18 cellular contexts compared by ENCODE assay signal in the genomic region with DNA sequence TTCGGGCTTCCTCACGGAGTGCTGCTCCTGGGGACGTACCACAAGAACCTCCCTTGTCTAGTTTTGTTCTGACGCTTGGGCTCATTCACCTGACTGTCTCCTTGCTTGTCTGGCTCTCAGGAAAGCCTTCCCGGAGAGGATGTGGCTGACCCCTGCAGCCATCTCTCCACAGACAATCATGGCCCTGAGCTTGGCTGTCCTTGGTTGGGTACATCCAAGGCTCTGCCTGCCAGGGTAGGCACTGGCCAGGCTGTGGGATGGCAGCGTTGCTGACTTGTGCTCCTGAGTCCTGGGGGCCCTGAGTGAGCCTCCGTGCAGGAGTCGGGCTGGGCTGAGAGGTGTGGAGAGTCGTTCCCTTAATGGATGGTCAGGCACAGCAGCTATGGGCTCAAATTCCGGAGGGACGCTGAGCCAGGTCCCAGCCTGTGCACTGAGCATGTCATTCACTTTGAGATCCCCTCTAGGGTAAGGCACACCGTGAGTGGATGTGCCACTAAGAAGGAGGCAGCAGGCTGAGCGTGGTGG. TPM values are rescaled to one million over a fixed set of nuclear protein-coding genes. Genes with fewer than 3 reads are reported as not detected.
DNase-seq lines count a peak whose midpoint lies in the region; ATAC-seq and TF ChIP-seq lines count a peak whose summit lies in the region.
"Had no signal": no experiment of that assay in that cellular context is flagged by ENCODE, and none has a peak within 500 bp of the region (broad histone marks: within the 10 kb centered on the region; RNA-seq: fewer than 3 reads in every experiment).

No MANE protein-coding gene starts in this region.

- H3K27me3 ChIP-seq in lower lobe of right lung (ENCODE audit: low read depth), result no peaks in the 10 kb centered on the region

- no peak for TF ChIP-seq CTCF in natural killer cell (IDR thresholded peaks at IDR 0.05)
- TF ChIP-seq CTCF in lower lobe of right lung (IDR thresholded peaks at IDR 0.05), result no peak
- TF ChIP-seq CTCF in mesothelial cell of epicardium (IDR thresholded peaks at IDR 0.05; ENCODE audit: unreplicated experiment), result no peak

- peak overlapping the region; percentile 22 to 60 for H3K27ac Mint-ChIP-seq in natural killer cell treated with Interleukin-12 subunit alpha and Interleukin-12 subunit beta and Interleukin-15 and Interleukin-18, amount 100 ng/mL, for 72 hours
- H3K27ac Mint-ChIP-seq in natural killer cell, result peak overlapping the region in 1 of 2 donors; percentile 12
- H3K27ac Mint-ChIP-seq in activated naive CD8-positive, alpha-beta T cell treated with anti-CD3 and anti-CD28 coated beads, Interleukin-2, amount 50 U/mL, for 24 hours, result peak overlapping the region; percentile 39
- no peak overlapping the region for H3K27ac Mint-ChIP-seq in mesothelial cell of epicardium
- H3K27ac Mint-ChIP-seq: activated CD8-positive, alpha-beta T cell treated with anti-CD3 and anti-CD28 coated beads, Interleukin-2, amount 10 ng/mL, durations not matched to agents 7 days and 5 days had no signal

- ATAC-seq in natural killer cell treated with Interleukin-12 subunit alpha and Interleukin-12 subunit beta and Interleukin-15 and Interleukin-18, amount 100 ng/mL, for 72 hours, result no peak
- ATAC-seq in natural killer cell (no peak), lower lobe of right lung (no peak), GM18861 (IDR thresholded peaks at IDR 0.05; ENCODE audit: unreplicated experiment) (no peak)
- no peak for ATAC-seq in activated naive CD8-positive, alpha-beta T cell treated with anti-CD3 and anti-CD28 coated beads, Interleukin-2, amount 50 U/mL, for 24 hours
- ATAC-seq: activated CD8-positive, alpha-beta T cell treated with anti-CD3 and anti-CD28 coated beads, Interleukin-2, amount 10 ng/mL, durations not matched to agents 7 days and 5 days; activated naive CD4-positive, alpha-beta T cell treated with anti-CD3 and anti-CD28 coated beads, Interleukin-2, amount 50 U/mL, for 72 hours had no signal

- peaks cover 43 to 59% of the 10 kb centered on the region in 2 donors for H3K4me1 Mint-ChIP-seq in natural killer cell treated with Interleukin-12 subunit alpha and Interleukin-12 subunit beta and Interleukin-15 and Interleukin-18, amount 100 ng/mL, for 72 hours (ENCODE audit: low read depth in 2 of 2)
- H3K4me1 Mint-ChIP-seq in natural killer cell, result peaks cover 62 to 74% of the 10 kb centered on the region in 2 donors
- peaks cover 66% of the 10 kb centered on the region for H3K4me1 Mint-ChIP-seq in activated naive CD8-positive, alpha-beta T cell treated with anti-CD3 and anti-CD28 coated beads, Interleukin-2, amount 50 U/mL, for 24 hours
- peaks cover 10% of the 10 kb centered on the region for H3K4me1 Mint-ChIP-seq in mesothelial cell of epicardium

- no peaks in the 10 kb centered on the region for H3K36me3 Mint-ChIP-seq in natural killer cell treated with Interleukin-12 subunit alpha and Interleukin-12 subunit beta and Interleukin-15 and Interleukin-18, amount 100 ng/mL, for 72 hours
- no peaks in the 10 kb centered on the region for H3K36me3 Mint-ChIP-seq in natural killer cell
- peaks cover 2% of the 10 kb centered on the region for H3K36me3 Mint-ChIP-seq in activated naive CD8-positive, alpha-beta T cell treated with anti-CD3 and anti-CD28 coated beads, Interleukin-2, amount 50 U/mL, for 24 hours (ENCODE audit: low read depth)
- no peaks in the 10 kb centered on the region for H3K36me3 Mint-ChIP-seq in mesothelial cell of epicardium
- H3K36me3 Mint-ChIP-seq: activated naive CD4-positive, alpha-beta T cell treated with anti-CD3 and anti-CD28 coated beads, Interleukin-2, amount 50 U/mL, for 72 hours had no signal

- no peak overlapping the region for H3K4me3 ChIP-seq in lower lobe of right lung

- H3K36me3 ChIP-seq in lower lobe of right lung, result no peaks in the 10 kb centered on the region

- intact Hi-C loops in natural killer cell (cut with micrococcal nuclease), result no loop called here
- intact Hi-C loops in lower lobe of right lung (cut with DNase I), result no loop called here

- H3K9me3 ChIP-seq in lower lobe of right lung, result no peaks in the 10 kb centered on the region

- no peaks in the 10 kb centered on the region for H3K27me3 Mint-ChIP-seq in natural killer cell treated with Interleukin-12 subunit alpha and Interleukin-12 subunit beta and Interleukin-15 and Interleukin-18, amount 100 ng/mL, for 72 hours
- H3K27me3 Mint-ChIP-seq in natural killer cell (ENCODE audit: low read depth in 2 of 2) (no peaks in the 10 kb centered on the region), mesothelial cell of epicardium (ENCODE audit: low read depth) (no peaks in the 10 kb centered on the region)
- no peaks in the 10 kb centered on the region for H3K27me3 Mint-ChIP-seq in activated naive CD8-positive, alpha-beta T cell treated with anti-CD3 and anti-CD28 coated beads, Interleukin-2, amount 50 U/mL, for 24 hours

- DNase-seq in natural killer cell treated with Interleukin-12 subunit alpha and Interleukin-12 subunit beta and Interleukin-15 and Interleukin-18, amount 100 ng/mL, for 72 hours (ENCODE audit: low spot score), result no peak
- no peak for DNase-seq in natural killer cell
- no peak for DNase-seq in activated naive CD8-positive, alpha-beta T cell treated with anti-CD3 and anti-CD28 coated beads, Interleukin-2, amount 50 U/mL, for 24 hours
- DNase-seq in lower lobe of right lung, result peak; percentile 24
- DNase-seq in iPS-NIHi11 (ENCODE audit: low spot score), result no peak
- DNase-seq in mesothelial cell of epicardium (ENCODE audit: low spot score in 2 of 2, unreplicated experiment in 2 of 2), result no peak
- no peak for DNase-seq in SW 1271 (lab: John Stamatoyannopoulos, UW)
- DNase-seq: activated CD8-positive, alpha-beta T cell treated with anti-CD3 and anti-CD28 coated beads, Interleukin-2, amount 10 ng/mL, durations not matched to agents 7 days and 5 days; activated T-cell treated with anti-CD3 and anti-CD28 coated beads, Interleukin-2, amount 50 U/mL, for 1 hour; cortex of kidney; IMR-90; NCI-H1694 treated with DMSO at 0.1 percent for 48 hours; occipital lobe; OCI-M1 had no signal

- H3K27ac ChIP-seq in lower lobe of right lung, result no peak overlapping the region
- H3K27ac ChIP-seq: C4-2B, VCaP had no signal

- H3K9me3 Mint-ChIP-seq in natural killer cell treated with Interleukin-12 subunit alpha and Interleukin-12 subunit beta and Interleukin-15 and Interleukin-18, amount 100 ng/mL, for 72 hours, result no peaks in the 10 kb centered on the region
- H3K9me3 Mint-ChIP-seq in natural killer cell (no peaks in the 10 kb centered on the region), mesothelial cell of epicardium (no peaks in the 10 kb centered on the region)
- H3K9me3 Mint-ChIP-seq in activated naive CD8-positive, alpha-beta T cell treated with anti-CD3 and anti-CD28 coated beads, Interleukin-2, amount 50 U/mL, for 24 hours, result no peaks in the 10 kb centered on the region
- H3K9me3 Mint-ChIP-seq: activated naive CD4-positive, alpha-beta T cell treated with anti-CD3 and anti-CD28 coated beads, Interleukin-2, amount 50 U/mL, for 72 hours had no signal

- peaks cover 52% of the 10 kb centered on the region for H3K4me1 ChIP-seq in lower lobe of right lung

- H3K4me3 Mint-ChIP-seq in natural killer cell treated with Interleukin-12 subunit alpha and Interleukin-12 subunit beta and Interleukin-15 and Interleukin-18, amount 100 ng/mL, for 72 hours, result no peak overlapping the region
- H3K4me3 Mint-ChIP-seq in natural killer cell (no peak overlapping the region), mesothelial cell of epicardium (no peak overlapping the region)
- no peak overlapping the region for H3K4me3 Mint-ChIP-seq in activated naive CD8-positive, alpha-beta T cell treated with anti-CD3 and anti-CD28 coated beads, Interleukin-2, amount 50 U/mL, for 24 hours
- H3K4me3 Mint-ChIP-seq: activated CD8-positive, alpha-beta T cell treated with anti-CD3 and anti-CD28 coated beads, Interleukin-2, amount 10 ng/mL, durations not matched to agents 7 days and 5 days had no signal

RNA-seq across cellular contexts. Expression of a gene that starts 32.8 kb away (rescaled TPM):
- total RNA-seq in natural killer cell treated with Interleukin-12 subunit alpha and Interleukin-12 subunit beta and Interleukin-15 and Interleukin-18, amount 100 ng/mL, for 72 hours, result 10 to 100 TPM; 55.4 to 65.8 TPM
- total RNA-seq in natural killer cell (100 to 1,000 TPM; 166 to 186 (median 167) TPM), lower lobe of right lung (57.2 TPM), mesothelial cell of epicardium (69.6 to 74.6 TPM (median 72.4 TPM) in 3 replicates)
